ENCODE assay signal across 8 cellular contexts in the genomic region with DNA sequence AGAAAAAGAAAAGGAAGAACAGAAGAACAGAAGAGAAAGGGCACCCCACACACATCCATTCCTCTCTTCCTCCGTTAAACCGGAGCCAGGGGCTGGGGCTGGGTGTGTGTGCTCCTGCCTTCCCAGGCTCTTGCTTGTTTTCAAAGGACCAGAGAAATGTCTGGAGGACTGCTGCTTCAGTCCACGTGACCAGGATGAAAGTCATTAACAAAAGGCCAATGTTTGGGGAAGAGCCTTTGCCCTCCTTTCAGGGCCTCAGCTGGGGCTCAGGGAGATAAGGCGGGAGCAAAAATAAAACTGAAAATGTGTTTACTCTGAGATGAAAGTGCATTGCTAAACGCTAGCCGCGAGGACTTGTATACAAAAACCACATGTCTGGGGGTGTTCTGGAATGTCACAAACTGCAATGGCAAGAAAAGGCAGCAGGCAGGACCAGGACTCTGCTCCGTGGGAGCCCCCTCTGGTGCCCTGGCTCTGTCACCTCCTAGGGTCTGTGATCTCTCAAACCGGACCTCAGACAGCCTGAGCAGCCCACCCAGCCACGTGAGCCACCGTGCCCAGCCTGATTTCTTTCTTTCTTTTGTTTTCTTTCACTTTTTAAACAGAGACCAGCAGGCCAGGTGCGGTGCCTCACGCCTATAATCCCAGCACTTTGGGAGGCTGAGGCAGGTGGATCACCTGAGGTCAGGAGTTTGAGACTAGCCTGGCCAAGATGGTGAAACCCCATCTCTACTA. TPM values are rescaled to one million over a fixed set of nuclear protein-coding genes. Genes with fewer than 3 reads are reported as not detected.
DNase-seq lines count a peak whose midpoint lies in the region; ATAC-seq lines count a peak whose summit lies in the region.

No MANE protein-coding gene starts in this region.

- H3K36me3 Mint-ChIP-seq in activated CD4-positive, alpha-beta T cell treated with anti-CD3 and anti-CD28 coated beads for 36 hours (ENCODE audit: low read depth): no peaks in the 10 kb centered on the region
- H3K36me3 Mint-ChIP-seq in T-cell: no peaks in the 10 kb centered on the region

- H3K4me3 Mint-ChIP-seq in activated CD4-positive, alpha-beta T cell treated with anti-CD3 and anti-CD28 coated beads for 36 hours: peak overlapping the region; percentile 35
- peak overlapping the region in 2 of 3 donors; percentile 34 to 60 for H3K4me3 Mint-ChIP-seq in T-cell

- DNase-seq in activated CD4-positive, alpha-beta T cell treated with anti-CD3 and anti-CD28 coated beads for 36 hours: no peak
- no peak for DNase-seq in activated CD4-positive, alpha-beta T cell treated with anti-CD3 and anti-CD28 coated beads for 1 hour
- DNase-seq in T-cell (no peak), Right ventricle myocardium superior (no peak), putamen (ENCODE audit: low spot score) (peak; percentile 56), NCI-H524 treated with DMSO at 0.1 percent for 48 hours (lab: John Stamatoyannopoulos, UW) (no peak)
- DNase-seq in stimulated activated CD4-positive, alpha-beta T cell treated with anti-CD3 and anti-CD28 coated beads, Interleukin-12 subunit alpha, Interleukin-12 subunit beta, amount 100 ng/mL, for 4 hours: no peak

- CTCF ChIA-PET in activated CD4-positive, alpha-beta T cell treated with anti-CD3 and anti-CD28 coated beads for 36 hours (lab: Charles Lee): no interaction called here
- CTCF ChIA-PET in T-cell (lab: Charles Lee): interaction anchor here in 1 of 2 donors (0.7 kb wide), 1 partner anchor 11 kb away, joined by 7 read pairs; no protein-coding TSS in a partner anchor

- no peaks in the 10 kb centered on the region for H3K9me3 Mint-ChIP-seq in activated CD4-positive, alpha-beta T cell treated with anti-CD3 and anti-CD28 coated beads for 36 hours (ENCODE audit: low read depth)
- H3K9me3 Mint-ChIP-seq in T-cell: no peaks in the 10 kb centered on the region

- POLR2A ChIA-PET in activated CD4-positive, alpha-beta T cell treated with anti-CD3 and anti-CD28 coated beads for 36 hours (lab: Charles Lee): no interaction called here
- POLR2A ChIA-PET in T-cell (lab: Charles Lee): no interaction called here

- peak; percentile 43 for ATAC-seq in activated CD4-positive, alpha-beta T cell treated with anti-CD3 and anti-CD28 coated beads for 36 hours
- peak in 2 of 4 experiments; percentile 32 to 50 for ATAC-seq in T-cell (replicated peaks in 1 of 4)
- peak; percentile 80 for ATAC-seq in Right ventricle myocardium superior (ENCODE audit: poor library complexity)
- no peak for ATAC-seq in HG03196 (IDR thresholded peaks at IDR 0.05; ENCODE audit: unreplicated experiment)

- no peaks in the 10 kb centered on the region for H3K27me3 Mint-ChIP-seq in activated CD4-positive, alpha-beta T cell treated with anti-CD3 and anti-CD28 coated beads for 36 hours
- no peaks in the 10 kb centered on the region for H3K27me3 Mint-ChIP-seq in T-cell

- intact Hi-C loops in activated CD4-positive, alpha-beta T cell treated with anti-CD3 and anti-CD28 coated beads for 36 hours (cut with DNase I, micrococcal nuclease): no loop called here
- intact Hi-C loops in Right ventricle myocardium superior (cut with DNase I): no loop called here

- H3K4me1 Mint-ChIP-seq in activated CD4-positive, alpha-beta T cell treated with anti-CD3 and anti-CD28 coated beads for 36 hours: peaks cover 18% of the 10 kb centered on the region
- peaks cover 12 to 31% (median 17%) of the 10 kb centered on the region in 3 donors for H3K4me1 Mint-ChIP-seq in T-cell

- peak overlapping the region; percentile 79 for H3K27ac Mint-ChIP-seq in activated CD4-positive, alpha-beta T cell treated with anti-CD3 and anti-CD28 coated beads for 36 hours
- peak overlapping the region; percentile 2 to 64 for H3K27ac Mint-ChIP-seq in T-cell

RNA-seq across cellular contexts. Expression of gene MYH9, which starts 31.6 kb away (rescaled TPM):
- total RNA-seq in activated CD4-positive, alpha-beta T cell treated with anti-CD3 and anti-CD28 coated beads for 36 hours: 100 to 1,000 TPM; 720 to 773 TPM
- total RNA-seq in T-cell: 1,000 to 10,000 TPM in 2 of 5 donors, 100 to 1,000 TPM in 3; 816 to 1,109 (median 896) TPM
- total RNA-seq in Right ventricle myocardium superior: 138 TPM
